ENCODE assay signal across 8 cellular contexts in the genomic region with DNA sequence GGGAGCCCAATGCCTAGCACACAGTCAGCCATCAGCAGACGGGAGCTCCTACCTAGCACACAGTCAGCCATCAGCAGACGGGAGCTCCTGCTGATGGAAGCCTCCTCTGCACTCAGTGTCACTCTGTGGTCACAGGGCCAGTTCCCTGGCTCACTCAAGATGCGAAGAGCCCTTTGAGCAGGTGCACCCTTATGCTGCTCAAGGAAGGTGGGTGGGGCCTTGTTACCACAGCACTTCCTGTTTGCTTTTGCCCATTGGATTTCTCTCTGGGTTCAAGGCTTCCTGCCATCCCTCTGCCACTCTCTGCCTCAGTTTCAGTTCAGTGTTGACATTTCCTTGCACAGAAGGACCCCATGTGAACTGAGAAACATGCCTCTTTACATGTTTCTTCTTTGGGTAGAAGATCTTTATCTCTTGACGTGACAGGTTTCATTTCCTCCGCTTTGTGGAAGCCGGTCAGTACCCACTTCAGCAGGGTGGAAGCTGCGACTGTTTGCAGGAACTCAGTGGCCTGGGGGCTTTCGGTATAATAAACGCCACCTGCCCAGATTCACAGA. TPM values are rescaled to one million over a fixed set of nuclear protein-coding genes. Genes with fewer than 3 reads are reported as not detected.
DNase-seq lines count a peak whose midpoint lies in the region; ATAC-seq lines count a peak whose summit lies in the region.

No MANE protein-coding gene starts in this region.

- peak; percentile 58 for DNase-seq in stimulated activated CD4-positive, alpha-beta T cell treated with anti-CD3 and anti-CD28 coated beads, Interleukin-15, amount 100 ng/mL, for 24 hours
- no peak for DNase-seq in stimulated activated CD4-positive, alpha-beta T cell treated with anti-CD3 and anti-CD28 coated beads, Interleukin-12 subunit alpha, Interleukin-12 subunit beta, amount 100 ng/mL, for 4 hours
- peak; percentile 89 for DNase-seq in activated CD8-positive, alpha-beta memory T cell treated with anti-CD3 and anti-CD28 coated beads, Interleukin-2, amount 10 ng/mL, durations not matched to agents 7 days and 5 days
- DNase-seq in stimulated activated CD8-positive, alpha-beta memory T cell treated with anti-CD3 and anti-CD28 coated beads, Interleukin-15, amount 100 ng/mL, for 1 hour (ENCODE audit: low read depth) = peak; percentile 11
- DNase-seq in NCI-H2171 treated with DMSO at 0.1 percent for 48 hours (lab: John Stamatoyannopoulos, UW) (no peak), kidney glomerular epithelial cell (lab: John Stamatoyannopoulos, UW) (no peak), Karpas-422 (no peak)

- no peak overlapping the region for H3K4me3 ChIP-seq in Karpas-422 (ENCODE audit: low read length)

- H3K36me3 Mint-ChIP-seq in activated CD8-positive, alpha-beta memory T cell treated with anti-CD3 and anti-CD28 coated beads, Interleukin-2, amount 10 ng/mL, durations not matched to agents 7 days and 5 days = peaks cover 26% of the 10 kb centered on the region

- CTCF ChIA-PET in activated CD8-positive, alpha-beta memory T cell treated with anti-CD3 and anti-CD28 coated beads, Interleukin-2, amount 10 ng/mL, durations not matched to agents 7 days and 5 days (lab: Charles Lee) = interaction anchor here (1.9 to 4.2 kb wide), 3 partner anchors 12 to 278 kb away, joined by 7 to 25 read pairs (median 22); partner anchors contain the start of gene TRIB2

- H3K4me1 ChIP-seq in Karpas-422 (ENCODE audit: low read length) = peaks cover 46% of the 10 kb centered on the region

- peaks cover 88% of the 10 kb centered on the region for H4K20me1 ChIP-seq in Karpas-422 (ENCODE audit: insufficient read depth, low read depth, low read length)

- no peaks in the 10 kb centered on the region for H3K9me3 Mint-ChIP-seq in activated CD8-positive, alpha-beta memory T cell treated with anti-CD3 and anti-CD28 coated beads, Interleukin-2, amount 10 ng/mL, durations not matched to agents 7 days and 5 days (ENCODE audit: low read depth)

- no peak overlapping the region for H3K4me2 ChIP-seq in Karpas-422 (ENCODE audit: low read depth, low read length, poor library complexity, severe bottlenecking)

- H2AFZ ChIP-seq in Karpas-422 (ENCODE audit: low read length) = no peak overlapping the region

- peaks cover 49% of the 10 kb centered on the region for H3K4me1 Mint-ChIP-seq in activated CD8-positive, alpha-beta memory T cell treated with anti-CD3 and anti-CD28 coated beads, Interleukin-2, amount 10 ng/mL, durations not matched to agents 7 days and 5 days

- peaks cover 83% of the 10 kb centered on the region for H3K36me3 ChIP-seq in Karpas-422 (ENCODE audit: insufficient read depth, low read length)

- H3K27ac ChIP-seq in Karpas-422 (ENCODE audit: low read length) = no peak overlapping the region

- peak; percentile 89 for ATAC-seq in HG03442 (IDR thresholded peaks at IDR 0.05; ENCODE audit: unreplicated experiment)
- peak; percentile 86 for ATAC-seq in activated CD8-positive, alpha-beta memory T cell treated with anti-CD3 and anti-CD28 coated beads, Interleukin-2, amount 10 ng/mL, durations not matched to agents 7 days and 5 days

- H3K27me3 Mint-ChIP-seq in activated CD8-positive, alpha-beta memory T cell treated with anti-CD3 and anti-CD28 coated beads, Interleukin-2, amount 10 ng/mL, durations not matched to agents 7 days and 5 days = no peaks in the 10 kb centered on the region

- H3K27me3 ChIP-seq in Karpas-422 (ENCODE audit: low read length) = no peaks in the 10 kb centered on the region

- H3K9me3 ChIP-seq in Karpas-422 (ENCODE audit: low read length) = no peaks in the 10 kb centered on the region

- peak overlapping the region; percentile 51 for H3K4me3 Mint-ChIP-seq in activated CD8-positive, alpha-beta memory T cell treated with anti-CD3 and anti-CD28 coated beads, Interleukin-2, amount 10 ng/mL, durations not matched to agents 7 days and 5 days

- H3K9ac ChIP-seq in Karpas-422 (ENCODE audit: low read length) = no peak overlapping the region

- peak overlapping the region; percentile 76 for H3K27ac Mint-ChIP-seq in activated CD8-positive, alpha-beta memory T cell treated with anti-CD3 and anti-CD28 coated beads, Interleukin-2, amount 10 ng/mL, durations not matched to agents 7 days and 5 days

- peaks cover 93% of the 10 kb centered on the region for H3K79me2 ChIP-seq in Karpas-422 (ENCODE audit: low read length)

- H3K9me2 ChIP-seq in Karpas-422 (replicated peaks; ENCODE audit: insufficient read depth, low read length) = no peaks in the 10 kb centered on the region

RNA-seq across cellular contexts. Expression of gene TRIB2, which starts 11.6 kb away (rescaled TPM):
- 10 to 100 TPM; 14.3 to 28.5 TPM for total RNA-seq in activated CD8-positive, alpha-beta memory T cell treated with anti-CD3 and anti-CD28 coated beads, Interleukin-2, amount 10 ng/mL, durations not matched to agents 7 days and 5 days
- 188 and 234 TPM in 2 replicates for total RNA-seq in Karpas-422 (2014; rRNA removed; shearing (Covaris generic); ENCODE audit: low replicate concordance)

Comparison
In these comparisons a context has a peak if more than half of its experiments do, and no peak if none do; other contexts are left out.
1. DNase-seq: peak in stimulated activated CD4-positive, alpha-beta T cell treated with anti-CD3 and anti-CD28 coated beads, Interleukin-15, amount 100 ng/mL, for 24 hours (single experiment), activated CD8-positive, alpha-beta memory T cell treated with anti-CD3 and anti-CD28 coated beads, Interleukin-2, amount 10 ng/mL, durations not matched to agents 7 days and 5 days (single experiment) and stimulated activated CD8-positive, alpha-beta memory T cell treated with anti-CD3 and anti-CD28 coated beads, Interleukin-15, amount 100 ng/mL, for 1 hour (single experiment); none in stimulated activated CD4-positive, alpha-beta T cell treated with anti-CD3 and anti-CD28 coated beads, Interleukin-12 subunit alpha, Interleukin-12 subunit beta, amount 100 ng/mL, for 4 hours (single experiment), NCI-H2171 treated with DMSO at 0.1 percent for 48 hours (single experiment), kidney glomerular epithelial cell (single experiment) and Karpas-422 (single experiment).